ENCODE assay signal across 8 cellular contexts in the genomic region with DNA sequence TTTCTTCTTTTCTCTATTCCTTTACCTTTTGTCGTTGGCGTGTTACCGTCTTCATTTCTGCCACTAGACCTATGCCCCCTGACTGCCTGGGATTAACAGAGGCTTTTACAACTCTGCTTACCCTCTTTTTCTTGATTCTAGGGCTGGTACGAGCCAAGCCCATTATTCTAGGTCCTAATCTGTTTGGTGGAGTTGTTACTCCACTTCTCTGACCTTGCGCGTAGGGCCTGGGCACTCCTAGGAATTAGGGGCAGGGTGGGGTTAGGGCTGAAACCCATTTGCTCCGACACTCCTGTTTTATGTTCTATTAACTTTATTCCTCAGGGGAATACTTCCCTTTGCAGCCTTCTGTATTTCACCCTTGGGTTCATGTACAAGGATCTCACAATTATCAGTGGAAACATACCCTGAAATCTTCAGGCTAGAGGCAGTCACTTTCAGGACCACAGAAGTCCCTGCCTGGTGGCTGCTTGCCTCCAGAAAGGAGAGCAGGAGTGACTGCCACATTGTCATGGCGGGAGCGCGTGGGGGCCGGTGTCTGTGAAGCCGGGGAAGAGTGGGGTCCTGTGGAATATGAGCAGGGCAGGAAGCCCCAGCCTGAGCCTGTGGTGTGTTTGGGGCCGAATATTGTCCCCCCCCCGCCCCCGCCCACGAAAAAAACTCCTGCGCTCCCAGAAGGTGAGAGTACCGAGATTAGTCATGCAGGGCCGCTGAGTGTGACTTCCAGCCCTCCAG. TPM values are rescaled to one million over a fixed set of nuclear protein-coding genes. Genes with fewer than 3 reads are reported as not detected.
DNase-seq lines count a peak whose midpoint lies in the region; ATAC-seq and TF ChIP-seq lines count a peak whose summit lies in the region.

No MANE protein-coding gene starts in this region.

- peak; percentile 10 for ATAC-seq in GM21515 (IDR thresholded peaks at IDR 0.05; ENCODE audit: unreplicated experiment)
- ATAC-seq in RWPE2 (ENCODE audit: low read depth) = no peak; the same call in 2 of the 3 replicates
- ATAC-seq in Right ventricle myocardium inferior = peak; percentile 21

- no peaks in the 10 kb centered on the region for H3K36me3 ChIP-seq in RWPE2 (ENCODE audit: low read depth)

- DNase-seq in RWPE2 (ENCODE audit: low spot score) (no peak), Right ventricle myocardium inferior (ENCODE audit: missing footprints) (no peak), retinal pigment epithelial cell (ENCODE audit: low read depth) (no peak), KG1 (lab: John Stamatoyannopoulos, UW) (no peak), DMS114 treated with DMSO at 0.1 percent for 48 hours (lab: John Stamatoyannopoulos, UW; ENCODE audit: unreplicated experiment) (no peak), hippocampal formation (lab: John Stamatoyannopoulos, UW) (no peak), NCI-H2196 treated with DMSO at 0.1 percent for 48 hours (lab: John Stamatoyannopoulos, UW; ENCODE audit: unreplicated experiment) (no peak)

- no peaks in the 10 kb centered on the region for H3K27me3 ChIP-seq in RWPE2 (ENCODE audit: insufficient read depth, poor library complexity, severe bottlenecking)

- no peak for TF ChIP-seq CTCF in RWPE2 (IDR thresholded peaks at IDR 0.05; ENCODE audit: poor library complexity, severe bottlenecking)
- no peak for TF ChIP-seq CTCF in retinal pigment epithelial cell (conservative IDR thresholded peaks at IDR 0.05; ENCODE audit: low read depth, low read length)

- peaks cover 7% of the 10 kb centered on the region for H3K4me1 ChIP-seq in RWPE2 (ENCODE audit: insufficient read depth, poor library complexity, severe bottlenecking)

- intact Hi-C loops in Right ventricle myocardium inferior (cut with DNase I) = no loop called here

- peak overlapping the region; percentile 48 for H3K4me3 ChIP-seq in RWPE2 (ENCODE audit: severe bottlenecking)
- peak overlapping the region; percentile 59 for H3K4me3 ChIP-seq in retinal pigment epithelial cell (ENCODE audit: low read length)

- H3K27ac ChIP-seq in RWPE2 (ENCODE audit: poor library complexity, severe bottlenecking) = peak overlapping the region; percentile 33

- H3K9me3 ChIP-seq in RWPE2 (ENCODE audit: severe bottlenecking) = no peaks in the 10 kb centered on the region

RNA-seq across cellular contexts. Expression of gene SLC37A2, which starts 0.7 kb away (rescaled TPM):
- total RNA-seq in Right ventricle myocardium inferior = 4.2 TPM

RNA-seq across cellular contexts. Expression of gene TMEM218, which starts 49.1 kb away (rescaled TPM):
- 6.0 TPM for total RNA-seq in Right ventricle myocardium inferior
